In the genomic region with DNA sequence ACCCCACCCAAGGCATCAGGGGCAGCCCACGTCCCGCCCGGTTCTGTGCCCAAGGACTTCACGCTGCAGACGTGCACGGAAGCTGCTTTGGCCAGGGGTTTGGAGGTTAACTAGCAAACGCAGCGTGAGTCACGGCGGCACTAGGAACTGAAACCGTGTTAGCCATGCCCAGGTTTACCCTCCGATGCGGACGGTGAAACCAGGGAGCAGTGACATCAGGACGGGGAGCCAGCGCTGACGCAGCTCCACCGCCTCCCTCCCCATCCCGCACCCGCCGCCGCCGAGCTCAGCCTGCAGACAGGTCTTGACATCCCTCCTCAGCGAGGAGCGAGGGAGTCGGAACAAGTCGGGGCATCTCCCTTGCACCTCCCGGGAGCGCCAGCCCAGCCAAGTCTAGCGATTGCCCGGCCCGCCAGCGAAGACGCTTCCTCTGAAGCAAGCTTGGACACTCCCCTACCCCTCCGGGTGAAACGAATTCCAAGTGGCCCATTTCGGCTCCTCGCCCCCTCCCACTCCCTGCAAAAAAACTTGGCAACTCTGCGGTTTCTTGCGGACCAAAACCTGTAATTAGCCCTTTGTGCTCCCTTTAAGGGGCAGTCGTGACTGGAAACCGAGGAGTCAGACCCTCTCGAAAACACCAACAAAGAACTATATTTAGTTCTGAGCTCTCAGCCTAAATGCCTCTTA, we compare ENCODE assay signal across 8 cellular contexts. TPM values are rescaled to one million over a fixed set of nuclear protein-coding genes. Genes with fewer than 3 reads are reported as not detected.
DNase-seq lines count a peak whose midpoint lies in the region; ATAC-seq lines count a peak whose summit lies in the region.

No MANE protein-coding gene starts in this region.

- H3K36me3 ChIP-seq in endocrine pancreas (ENCODE audit: control insufficient read depth, insufficient read depth, low read length): no peaks in the 10 kb centered on the region
- H3K36me3 ChIP-seq in mesodermal cell (ENCODE audit: control insufficient read depth, insufficient read depth, low read length): peaks cover 10% of the 10 kb centered on the region

- DNase-seq in SKM-1 treated with dmso at 0.1 percent for 144 hours (lab: John Stamatoyannopoulos, UW; ENCODE audit: unreplicated experiment): peak; percentile 77
- DNase-seq in SKM-1 (lab: John Stamatoyannopoulos, UW; ENCODE audit: unreplicated experiment): no peak
- DNase-seq in NCI-H748 (lab: John Stamatoyannopoulos, UW; ENCODE audit: unreplicated experiment): peak; percentile 63
- peak; percentile 54 to 59 (median 56) for DNase-seq in activated CD8-positive, alpha-beta memory T cell treated with anti-CD3 and anti-CD28 coated beads for 48 hours (ENCODE audit: low read depth in 2 of 3, low spot score in 2 of 3)
- peak; percentile 63 to 77 for DNase-seq in stimulated activated CD8-positive, alpha-beta memory T cell treated with anti-CD3 and anti-CD28 coated beads, Interleukin-15, amount 100 ng/mL, for 48 hours (ENCODE audit: low read depth in 2 of 2)

- H3K9me3 ChIP-seq in endocrine pancreas (ENCODE audit: control insufficient read depth, low read length) (no peaks in the 10 kb centered on the region), mesodermal cell (ENCODE audit: control insufficient read depth, low read length) (no peaks in the 10 kb centered on the region)

- no peaks in the 10 kb centered on the region for H3K27me3 ChIP-seq in endocrine pancreas (ENCODE audit: control insufficient read depth, insufficient read depth, low read length)

- peak overlapping the region; percentile 98 for H3K9ac ChIP-seq in endocrine pancreas (ENCODE audit: control insufficient read depth, insufficient read depth, low read length)

- peak overlapping the region; percentile 97 for H3K27ac ChIP-seq in mesodermal cell (ENCODE audit: low read depth, low read length, severe bottlenecking)

- 0% methylated on average over 35 to 38 of the region's 43 CpGs for WGBS in mesodermal cell (ENCODE audit: insufficient coverage in 2 of 2), 2 experiments

- H3K4me3 ChIP-seq in endocrine pancreas (ENCODE audit: control insufficient read depth, insufficient read depth, low read length): peak overlapping the region; percentile 73
- peak overlapping the region; percentile 98 for H3K4me3 ChIP-seq in mesodermal cell (ENCODE audit: extremely low read depth, insufficient read depth, low read length, poor library complexity, severe bottlenecking)

- H3K4me1 ChIP-seq in endocrine pancreas (ENCODE audit: control insufficient read depth, insufficient read depth, low read length) (no peaks in the 10 kb centered on the region), mesodermal cell (ENCODE audit: control insufficient read depth, insufficient read depth, low read length, poor library complexity, severe bottlenecking) (peaks cover 3% of the 10 kb centered on the region)

- peak; percentile 26 for ATAC-seq in HG02981 (IDR thresholded peaks at IDR 0.05; ENCODE audit: unreplicated experiment)

RNA-seq across cellular contexts. Expression of a gene that starts 1.4 kb away (rescaled TPM):
- 14.9 TPM for polyA plus RNA-seq in mesodermal cell (2013, experiment 1 of 2)
- polyA plus RNA-seq in mesodermal cell (2013, experiment 2 of 2): 14.5 TPM
